In the genomic region with DNA sequence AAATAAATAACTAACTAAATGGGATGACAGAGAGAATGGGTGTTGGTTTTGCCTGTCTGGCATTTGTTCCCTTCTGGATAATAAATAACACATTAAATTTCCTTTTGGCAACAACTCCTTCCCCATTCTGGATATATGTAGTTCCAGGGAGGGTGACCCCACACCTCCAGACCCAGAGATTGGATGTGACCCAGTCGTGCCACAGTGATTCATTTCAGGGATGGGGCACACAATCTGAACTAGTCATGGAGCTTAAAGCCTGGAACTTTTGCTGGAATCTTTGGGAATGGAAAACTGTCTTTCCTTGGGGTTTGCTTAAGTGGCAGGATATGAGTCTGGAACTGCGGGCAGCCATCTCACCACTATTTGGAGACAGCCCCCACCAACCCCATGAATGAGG, we compare ENCODE assay signal across 13 cellular contexts. TPM values are rescaled to one million over a fixed set of nuclear protein-coding genes. Genes with fewer than 3 reads are reported as not detected.
A peak's percentile ranks its signal among the peaks of the same experiment; 100 is the strongest.
DNase-seq lines count a peak whose midpoint lies in the region; ATAC-seq and TF ChIP-seq lines count a peak whose summit lies in the region.
"Had no signal": no experiment of that assay in that cellular context is flagged by ENCODE, and none has a peak within 500 bp of the region (broad histone marks: within the 10 kb centered on the region; RNA-seq: fewer than 3 reads in every experiment).

No MANE protein-coding gene starts in this region.

- peaks cover 99% of the 10 kb centered on the region for H3K79me2 ChIP-seq in hepatocyte

- H3K9me2 ChIP-seq in hepatocyte (replicated peaks; ENCODE audit: insufficient read depth), result no peaks in the 10 kb centered on the region

- ATAC-seq in stimulated activated memory B cell treated with anti-CD40 and anti-IgM and Interleukin-4, amounts not matched to agents 10 μg/mL and 1 μg/mL and 100 μg/mL, for 72 hours, result no peak
- ATAC-seq in GM21825 (IDR thresholded peaks at IDR 0.05; ENCODE audit: unreplicated experiment) (no peak), GM18873 (IDR thresholded peaks at IDR 0.05; ENCODE audit: low FRiP score, unreplicated experiment) (no peak)

- POLR2A ChIA-PET in CD8-positive, alpha-beta memory T cell (lab: Charles Lee), result interaction anchor here (0.6 to 1.1 kb wide), 2 partner anchors 9 to 16 kb away, joined by 3 to 7 read pairs; no protein-coding TSS in a partner anchor

- H3K27ac Mint-ChIP-seq in CD8-positive, alpha-beta memory T cell, result peak overlapping the region in 6 of 8 donors; percentile 35 to 79 (median 64)
- H3K27ac Mint-ChIP-seq in stimulated activated memory B cell treated with anti-CD40 and anti-IgM and Interleukin-4, amounts not matched to agents 10 μg/mL and 1 μg/mL and 100 μg/mL, for 72 hours, result peak overlapping the region; percentile 93
- H3K27ac Mint-ChIP-seq: activated CD4-positive, alpha-beta T cell treated with anti-CD3 and anti-CD28 coated beads, Interleukin-2, amount 10 ng/mL, durations not matched to agents 7 days and 5 days had no signal

- peaks cover 77 to 88% (median 87%) of the 10 kb centered on the region in 3 donors for H3K4me1 Mint-ChIP-seq in CD8-positive, alpha-beta memory T cell
- peaks cover 59% of the 10 kb centered on the region for H3K4me1 Mint-ChIP-seq in stimulated activated memory B cell treated with anti-CD40 and anti-IgM and Interleukin-4, amounts not matched to agents 10 μg/mL and 1 μg/mL and 100 μg/mL, for 72 hours

- H3K27ac ChIP-seq in CD8-positive, alpha-beta memory T cell (ENCODE audit: low read depth, low read length), result no peak overlapping the region
- H3K27ac ChIP-seq in hepatocyte, result peak overlapping the region; percentile 30

- no peaks in the 10 kb centered on the region for H3K27me3 ChIP-seq in CD8-positive, alpha-beta memory T cell (ENCODE audit: insufficient read depth, low read length, poor library complexity, severe bottlenecking)
- H3K27me3 ChIP-seq in hepatocyte, result no peaks in the 10 kb centered on the region

- H3K9me3 Mint-ChIP-seq in CD8-positive, alpha-beta memory T cell, result no peaks in the 10 kb centered on the region
- no peaks in the 10 kb centered on the region for H3K9me3 Mint-ChIP-seq in stimulated activated memory B cell treated with anti-CD40 and anti-IgM and Interleukin-4, amounts not matched to agents 10 μg/mL and 1 μg/mL and 100 μg/mL, for 72 hours
- H3K9me3 Mint-ChIP-seq: activated CD4-positive, alpha-beta T cell treated with anti-CD3 and anti-CD28 coated beads, Interleukin-2, amount 10 ng/mL, durations not matched to agents 7 days and 5 days had no signal

- H3K4me2 ChIP-seq in hepatocyte, result no peak overlapping the region

- H2AFZ ChIP-seq in hepatocyte, result no peak overlapping the region

- no peaks in the 10 kb centered on the region for H3K36me3 ChIP-seq in CD8-positive, alpha-beta memory T cell (ENCODE audit: insufficient read depth, low read length)
- no peaks in the 10 kb centered on the region for H3K36me3 ChIP-seq in hepatocyte (replicated peaks; ENCODE audit: insufficient read depth, low read depth)
- H3K36me3 ChIP-seq: HAP-1, prostate gland had no signal

- no peaks in the 10 kb centered on the region for H3K9me3 ChIP-seq in CD8-positive, alpha-beta memory T cell (ENCODE audit: low read length)
- no peaks in the 10 kb centered on the region for H3K9me3 ChIP-seq in hepatocyte (ENCODE audit: low read depth)
- H3K9me3 ChIP-seq: HAP-1, prostate gland had no signal

- H3K4me1 ChIP-seq in CD8-positive, alpha-beta memory T cell (ENCODE audit: insufficient read depth, low read length), result peaks cover 74% of the 10 kb centered on the region
- peaks cover 15% of the 10 kb centered on the region for H3K4me1 ChIP-seq in hepatocyte (ENCODE audit: insufficient read depth)

- H3K4me3 Mint-ChIP-seq in CD8-positive, alpha-beta memory T cell, result peak overlapping the region in 1 of 7 donors; percentile 54
- H3K4me3 Mint-ChIP-seq in stimulated activated memory B cell treated with anti-CD40 and anti-IgM and Interleukin-4, amounts not matched to agents 10 μg/mL and 1 μg/mL and 100 μg/mL, for 72 hours, result no peak overlapping the region
- H3K4me3 Mint-ChIP-seq: activated CD4-positive, alpha-beta T cell treated with anti-CD3 and anti-CD28 coated beads, Interleukin-2, amount 10 ng/mL, durations not matched to agents 7 days and 5 days had no signal

- WGBS in hepatocyte (ENCODE audit: low lambda C conversion rate, missing lambda C conversion rate), result 95% methylated on average over 2 of the region's 2 CpGs

- CTCF ChIA-PET in CD8-positive, alpha-beta memory T cell (lab: Charles Lee), result interaction anchor here (1.2 to 1.3 kb wide), 2 partner anchors 10 to 199 kb away, joined by 3 to 5 read pairs; no protein-coding TSS in a partner anchor

- H3K4me3 ChIP-seq in CD8-positive, alpha-beta memory T cell (ENCODE audit: low read length), result no peak overlapping the region
- H3K4me3 ChIP-seq in hepatocyte, result no peak overlapping the region
- H3K4me3 ChIP-seq: HAP-1, prostate gland had no signal

- H3K27me3 Mint-ChIP-seq in CD8-positive, alpha-beta memory T cell, result peaks cover 0 to 1% of the 10 kb centered on the region in 2 donors
- H3K27me3 Mint-ChIP-seq in stimulated activated memory B cell treated with anti-CD40 and anti-IgM and Interleukin-4, amounts not matched to agents 10 μg/mL and 1 μg/mL and 100 μg/mL, for 72 hours, result no peaks in the 10 kb centered on the region
- H3K27me3 Mint-ChIP-seq: activated CD4-positive, alpha-beta T cell treated with anti-CD3 and anti-CD28 coated beads, Interleukin-2, amount 10 ng/mL, durations not matched to agents 7 days and 5 days had no signal

- peaks cover 63% of the 10 kb centered on the region for H4K20me1 ChIP-seq in hepatocyte (ENCODE audit: insufficient read depth, poor library complexity, severe bottlenecking)

- H3K36me3 Mint-ChIP-seq in CD8-positive, alpha-beta memory T cell, result peaks cover 0 to 4% (median 0%) of the 10 kb centered on the region in 3 donors
- H3K36me3 Mint-ChIP-seq in stimulated activated memory B cell treated with anti-CD40 and anti-IgM and Interleukin-4, amounts not matched to agents 10 μg/mL and 1 μg/mL and 100 μg/mL, for 72 hours, result no peaks in the 10 kb centered on the region

- TF ChIP-seq CTCF in hepatocyte (IDR thresholded peaks at IDR 0.05; ENCODE audit: poor library complexity), result no peak

- DNase-seq in CD8-positive, alpha-beta memory T cell, result no peak
- DNase-seq in RPMI7951 (ENCODE audit: low read depth) (peak; percentile 69), hepatocyte (ENCODE audit: low spot score) (no peak), Kasumi-1 (lab: John Stamatoyannopoulos, UW) (no peak)
- DNase-seq: activated CD4-positive, alpha-beta T cell treated with anti-CD3 and anti-CD28 coated beads, Interleukin-2, amount 10 ng/mL, durations not matched to agents 7 days and 5 days; activated naive CD4-positive, alpha-beta T cell treated with anti-CD3 and anti-CD28 coated beads, Interleukin-2, amount 50 U/mL, for 16 hours; effector CD4-positive, alpha-beta T cell; NCI-H2029 treated with DMSO at 0.1 percent for 48 hours had no signal

RNA-seq across cellular contexts. Expression of gene KLF9, which starts 11.3 kb away (rescaled TPM):
- total RNA-seq in CD8-positive, alpha-beta memory T cell, result 10 to 100 TPM; 19.2 to 20.2 TPM
- polyA plus RNA-seq in CD8-positive, alpha-beta memory T cell, result 3.9 TPM
- total RNA-seq in RPMI7951 (2014; rRNA removed; shearing (Covaris generic)), result 14.9 and 18.1 TPM in 2 replicates
- total RNA-seq in hepatocyte, result 29.4 and 31.9 TPM in 2 replicates
- polyA plus RNA-seq in hepatocyte, result 5.2 and 5.3 TPM in 2 replicates
